ENCODE assay signal across 9 cellular contexts in genomic region chr1:67732750-67733151, GRCh38. TPM values are rescaled to one million over a fixed set of nuclear protein-coding genes. Genes with fewer than 3 reads are reported as not detected.
A peak's percentile ranks its signal among the peaks of the same experiment; 100 is the strongest.
DNase-seq lines count a peak whose midpoint lies in the region; ATAC-seq, FAIRE-seq and TF ChIP-seq lines count a peak whose summit lies in the region.
"Had no signal": no experiment of that assay in that cellular context is flagged by ENCODE, and none has a peak within 500 bp of the region (broad histone marks: within the 10 kb centered on the region; RNA-seq: fewer than 3 reads in every experiment).

No MANE protein-coding gene starts in this region.

- H4K91ac ChIP-seq in trophoblast cell (ENCODE audit: low read depth, low read length), result no peak overlapping the region

- FAIRE-seq in D721Med (lab: Jason Lieb, UNC), result no peak

- no CpG with 5 or more reads among the region's 6 CpGs for WGBS in trophoblast cell (ENCODE audit: extremely low coverage, insufficient coverage, insufficient read length)

- H3K4ac ChIP-seq in trophoblast cell (ENCODE audit: low read depth, low read length), result no peak overlapping the region

- H3K9me3 ChIP-seq in CD8-positive, alpha-beta memory T cell (ENCODE audit: low read length), result no peaks in the 10 kb centered on the region
- H3K9me3 ChIP-seq in trophoblast cell (ENCODE audit: insufficient read depth, low read depth, low read length), result no peaks in the 10 kb centered on the region
- H3K9me3 ChIP-seq: tibial nerve had no signal

- H2BK5ac ChIP-seq in trophoblast cell (ENCODE audit: low read depth, low read length, poor library complexity), result no peak overlapping the region

- H3K9ac ChIP-seq in trophoblast cell (ENCODE audit: low read length), result no peak overlapping the region

- H4K12ac ChIP-seq in trophoblast cell (ENCODE audit: low read depth, low read length), result no peak overlapping the region

- ATAC-seq in GM21367 (IDR thresholded peaks at IDR 0.05; ENCODE audit: unreplicated experiment), result peak; percentile 34
- peak; percentile 30 for ATAC-seq in HG03575 (IDR thresholded peaks at IDR 0.05; ENCODE audit: extremely low read depth, insufficient number of reproducible peaks, low FRiP score, unreplicated experiment)

- H3K4me3 ChIP-seq in CD8-positive, alpha-beta memory T cell (ENCODE audit: low read length), result no peak overlapping the region
- no peak overlapping the region for H3K4me3 ChIP-seq in trophoblast cell (ENCODE audit: low read depth, low read length)
- H3K4me3 ChIP-seq: tibial nerve had no signal

- no peak overlapping the region for H3K18ac ChIP-seq in trophoblast cell (ENCODE audit: low read length)

- H3K9me3 Mint-ChIP-seq in CD8-positive, alpha-beta memory T cell, result no peaks in the 10 kb centered on the region

- no peaks in the 10 kb centered on the region for H3K36me3 ChIP-seq in CD8-positive, alpha-beta memory T cell (ENCODE audit: insufficient read depth, low read length)
- no peaks in the 10 kb centered on the region for H3K36me3 ChIP-seq in trophoblast cell (ENCODE audit: control insufficient read depth in 1 of 2, insufficient read depth in 2 of 2, low read length in 2 of 2)
- H3K36me3 ChIP-seq: tibial nerve had no signal

- no peak for TF ChIP-seq POLR2A in erythroblast (IDR thresholded peaks at IDR 0.05; ENCODE audit: low read length)

- CTCF ChIA-PET in CD8-positive, alpha-beta memory T cell (lab: Charles Lee), result interaction anchor here (1.6 kb wide), 1 partner anchor 27 kb away, joined by 7 read pairs; no protein-coding TSS in a partner anchor

- H3K27me3 Mint-ChIP-seq in CD8-positive, alpha-beta memory T cell, result peaks cover 4% of the 10 kb centered on the region in 2 donors

- H4K8ac ChIP-seq in trophoblast cell (ENCODE audit: low read depth, low read length), result no peak overlapping the region

- peaks cover 17% of the 10 kb centered on the region for H3K4me1 ChIP-seq in CD8-positive, alpha-beta memory T cell (ENCODE audit: insufficient read depth, low read length)
- H3K4me1 ChIP-seq in trophoblast cell (ENCODE audit: control insufficient read depth in 1 of 2, insufficient read depth in 2 of 2, low read length in 2 of 2), result peaks cover 13% of the 10 kb centered on the region in 2 experiments

- H3K79me2 ChIP-seq in trophoblast cell (ENCODE audit: control insufficient read depth, insufficient read depth, low read length, poor library complexity), result no peaks in the 10 kb centered on the region

- no peak overlapping the region for H3K14ac ChIP-seq in trophoblast cell (ENCODE audit: low read length)

- peak overlapping the region; percentile 48 for H3K27ac ChIP-seq in CD8-positive, alpha-beta memory T cell (ENCODE audit: low read depth, low read length)
- H3K27ac ChIP-seq in trophoblast cell (ENCODE audit: low read depth, low read length), result no peak overlapping the region
- H3K27ac ChIP-seq in caudate nucleus (ENCODE audit: low read depth, low read length), result no peak overlapping the region

- H3K4me2 ChIP-seq in trophoblast cell (ENCODE audit: low read length), result no peak overlapping the region

- TF ChIP-seq CTCF in D721Med (IDR thresholded peaks at IDR 0.05; ENCODE audit: insufficient read depth, missing control alignments), result no peak

- no peak for DNase-seq in CD8-positive, alpha-beta memory T cell
- peak; percentile 79 to 80 for DNase-seq in erythroblast (lab: John Stamatoyannopoulos, UW)
- no peak for DNase-seq in trophoblast cell
- no peak for DNase-seq in NCI-H748 treated with DMSO at 0.1 percent for 48 hours (lab: John Stamatoyannopoulos, UW)
- DNase-seq in D721Med (ENCODE audit: insufficient read length, low spot score), result no peak
- DNase-seq in caudate nucleus (lab: John Stamatoyannopoulos, UW), result no peak

- H3K27ac Mint-ChIP-seq in CD8-positive, alpha-beta memory T cell, result no peak overlapping the region

- H2BK120ac ChIP-seq in trophoblast cell (ENCODE audit: insufficient read depth, low read length, poor library complexity), result no peak overlapping the region

- H3K27me3 ChIP-seq in CD8-positive, alpha-beta memory T cell (ENCODE audit: insufficient read depth, low read length, poor library complexity, severe bottlenecking), result no peaks in the 10 kb centered on the region
- H3K27me3 ChIP-seq in trophoblast cell (ENCODE audit: insufficient read depth, low read length), result no peaks in the 10 kb centered on the region
- H3K27me3 ChIP-seq: tibial nerve had no signal

- H3K23ac ChIP-seq in trophoblast cell (ENCODE audit: low read length), result no peak overlapping the region

- H3K4me1 Mint-ChIP-seq in CD8-positive, alpha-beta memory T cell, result peaks cover 14 to 23% (median 16%) of the 10 kb centered on the region in 3 donors

- no peak overlapping the region for H3K4me3 Mint-ChIP-seq in CD8-positive, alpha-beta memory T cell

- no peak overlapping the region for H2AK5ac ChIP-seq in trophoblast cell (ENCODE audit: low read length)

- no peak overlapping the region for H2BK12ac ChIP-seq in trophoblast cell (ENCODE audit: low read length)

- H3K79me1 ChIP-seq in trophoblast cell (ENCODE audit: low read length), result peaks cover 2% of the 10 kb centered on the region

- H3K36me3 Mint-ChIP-seq in CD8-positive, alpha-beta memory T cell, result no peaks in the 10 kb centered on the region

- H2AFZ ChIP-seq in trophoblast cell (ENCODE audit: insufficient read depth, low read length, poor library complexity), result no peak overlapping the region

- POLR2A ChIA-PET in CD8-positive, alpha-beta memory T cell (lab: Charles Lee), result no interaction called here

RNA-seq across cellular contexts. Expression of gene GADD45A, which starts 47.8 kb away (rescaled TPM):
- total RNA-seq in CD8-positive, alpha-beta memory T cell, result 10 to 100 TPM; 35.2 to 36.2 TPM
- polyA plus RNA-seq in CD8-positive, alpha-beta memory T cell, result 9.8 TPM
- 81.0 and 84.6 TPM in 2 replicates for polyA plus RNA-seq in trophoblast cell (2013)

Comparison
In these comparisons a context has a peak if more than half of its experiments do, and no peak if none do; other contexts are left out.
1. DNase-seq: peak in erythroblast (2 of 2); none in CD8-positive, alpha-beta memory T cell (0 of 5), trophoblast cell (0 of 2), NCI-H748 treated with DMSO at 0.1 percent for 48 hours (single experiment), D721Med (single experiment) and caudate nucleus (0 of 61).